ENCODE assay signal across 24 cellular contexts in the genomic region with DNA sequence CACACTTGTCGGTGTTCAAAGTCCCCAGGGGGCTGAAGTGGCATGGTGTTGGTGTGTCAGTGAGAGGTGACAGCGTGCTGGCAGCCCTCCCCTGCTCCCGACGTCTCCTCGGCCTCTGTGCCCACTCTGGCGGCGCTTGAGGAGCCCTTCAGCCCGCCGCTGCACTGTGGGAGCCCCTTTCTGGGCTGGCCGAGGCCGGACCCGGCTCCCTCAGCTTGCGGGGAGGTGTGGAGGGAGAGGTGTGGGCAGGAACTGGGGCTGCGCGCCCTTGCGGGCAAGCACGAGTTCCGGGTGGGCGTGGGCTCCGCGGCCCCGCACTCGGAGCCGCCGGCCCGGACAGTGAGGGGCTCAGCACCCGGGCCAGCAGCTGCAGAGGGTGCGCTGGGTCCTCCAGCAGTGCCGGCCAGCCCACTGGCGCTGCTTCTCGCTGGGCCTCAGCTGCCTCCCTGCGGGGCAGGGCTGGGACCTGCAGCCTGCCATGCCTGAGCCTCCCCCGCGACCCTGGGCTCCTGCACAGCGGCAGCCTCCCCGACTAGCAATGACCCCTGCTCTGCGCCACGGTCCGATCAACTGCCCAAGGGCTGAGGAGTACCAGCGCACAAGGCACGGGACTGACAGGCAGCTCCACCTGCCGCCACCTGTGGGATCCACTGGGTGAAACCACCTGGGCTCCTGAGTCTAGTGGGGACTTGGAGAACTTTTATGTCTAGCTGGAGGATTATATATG.
"Had no signal": no experiment of that assay in that cellular context is flagged by ENCODE, and none has a peak within 500 bp of the region (broad histone marks: within the 10 kb centered on the region; RNA-seq: fewer than 3 reads in every experiment).

No MANE protein-coding gene starts in this region.

- H3K27ac ChIP-seq: SJCRH30, VCaP had no signal

- H3K27me3 ChIP-seq: SJCRH30 had no signal

- H3K36me3 ChIP-seq: SJCRH30 had no signal

- H3K4me3 ChIP-seq: SJCRH30 had no signal

- H3K4me1 ChIP-seq: SJCRH30 had no signal

- H3K9me3 ChIP-seq: SJCRH30, SK-N-SH had no signal

- H3K9ac ChIP-seq: SK-N-SH had no signal

- H3K9me2 ChIP-seq: SK-N-SH had no signal

- H3K4me2 ChIP-seq: SK-N-SH had no signal

- DNase-seq: activated CD4-positive, alpha-beta memory T cell treated with anti-CD3 and anti-CD28 coated beads for 36 hours; activated CD4-positive, alpha-beta T cell treated with anti-CD3 and anti-CD28 coated beads, Interleukin-2, amount 10 ng/mL, durations not matched to agents 7 days and 5 days; activated CD4-positive, CD25-positive, alpha-beta regulatory T cell; activated gamma-delta T cell treated with Interleukin-2 at 50 U/mL for 16 hours; activated naive CD4-positive, alpha-beta T cell treated with anti-CD3 and anti-CD28 coated beads, Interleukin-2, amount 10 ng/mL, durations not matched to agents 7 days and 5 days; activated naive CD8-positive, alpha-beta T cell treated with anti-CD3 and anti-CD28 coated beads for 36 hours; activated T-cell treated with anti-CD3 and anti-CD28 coated beads for 4 hours; activated T-cell treated with anti-CD3 and anti-CD28 coated beads, Interleukin-2, amount 50 U/mL, for 72 hours; IMR-90; Kasumi-1; KBM-7; NCI-H1105 treated with DMSO at 0.1 percent for 48 hours; NCI-H1436 treated with DMSO at 0.1 percent for 48 hours; NCI-H187; NCI-H2081; NCI-H2227 treated with DMSO at 0.1 percent for 48 hours; NCI-H446 treated with DMSO at 0.1 percent for 48 hours; NCI-H524 treated with DMSO at 0.1 percent for 48 hours; NCI-H82; SJCRH30; SK-N-SH; T-helper 1 cell had no signal

- ATAC-seq: activated T-cell treated with anti-CD3 and anti-CD28 coated beads, Interleukin-2, amount 50 U/mL, for 72 hours; Right ventricle myocardium inferior had no signal
